Comparison of ENCODE assay signal across 8 cellular contexts in genomic region chr7:55366461-55367138, GRCh38. TPM values are rescaled to one million over a fixed set of nuclear protein-coding genes. Genes with fewer than 3 reads are reported as not detected.
A peak's percentile ranks its signal among the peaks of the same experiment; 100 is the strongest.
DNase-seq lines count a peak whose midpoint lies in the region; ATAC-seq and TF ChIP-seq lines count a peak whose summit lies in the region.

No MANE protein-coding gene starts in this region.

- no peaks in the 10 kb centered on the region for H4K20me1 ChIP-seq in BLaER1

- H3K9ac ChIP-seq in BLaER1: peak overlapping the region; percentile 99

- H3K36me3 ChIP-seq in BLaER1: no peaks in the 10 kb centered on the region
- H3K36me3 ChIP-seq in testis (ENCODE audit: low read depth, missing control alignments): no peaks in the 10 kb centered on the region

- H3K4me1 ChIP-seq in BLaER1 (peaks cover 29% of the 10 kb centered on the region), testis (peaks cover 17% of the 10 kb centered on the region)

- no peak for TF ChIP-seq CTCF in testis (IDR thresholded peaks at IDR 0.05)

- intact Hi-C loops in testis (cut with DNase I; ENCODE audit: low total_unique reads): no loop called here

- H3K27me3 ChIP-seq in BLaER1 (no peaks in the 10 kb centered on the region), testis (no peaks in the 10 kb centered on the region)

- no peaks in the 10 kb centered on the region for H3K9me3 ChIP-seq in BLaER1
- H3K9me3 ChIP-seq in testis: no peaks in the 10 kb centered on the region

- DNase-seq in RPMI8226 (peak; percentile 12), cerebellar cortex (ENCODE audit: low spot score) (peak; percentile 28), medulla oblongata (ENCODE audit: extremely low spot score) (peak; percentile 39), testis (peak; percentile 40), NK-92 (lab: John Stamatoyannopoulos, UW; ENCODE audit: unreplicated experiment) (no peak)

- peak overlapping the region; percentile 87 for H3K4me2 ChIP-seq in BLaER1

- 0 to 1% methylated on average over 20 to 32 of the region's 32 CpGs for WGBS in testis, 2 donors

- H3K4me3 ChIP-seq in BLaER1: peak overlapping the region; percentile 96
- peak overlapping the region; percentile 92 to 94 for H3K4me3 ChIP-seq in testis

- ATAC-seq in GM19351 (IDR thresholded peaks at IDR 0.05; ENCODE audit: unreplicated experiment): peak; percentile 15
- peak; percentile 15 for ATAC-seq in HG03439 (IDR thresholded peaks at IDR 0.05; ENCODE audit: unreplicated experiment)

- H3K27ac ChIP-seq in BLaER1 (peak overlapping the region; percentile 100), testis (peak overlapping the region; percentile 99 to 100)

- no peak for TF ChIP-seq POLR2A in testis (IDR thresholded peaks at IDR 0.05)

RNA-seq across cellular contexts. Expression of gene LANCL2, which starts 1.5 kb away (rescaled TPM):
- total RNA-seq in testis: 10 to 100 TPM; 49.0 to 50.5 TPM
- 59.7 TPM for polyA plus RNA-seq in testis (ENCODE audit: insufficient read depth, low read depth, low replicate concordance)
